16 cellular contexts compared by ENCODE assay signal in genomic region chr2:71702071-71702970, GRCh38.
DNase-seq lines count a peak whose midpoint lies in the region; ATAC-seq and TF ChIP-seq lines count a peak whose summit lies in the region.
"Had no signal": no experiment of that assay in that cellular context is flagged by ENCODE, and none has a peak within 500 bp of the region (broad histone marks: within the 10 kb centered on the region; RNA-seq: fewer than 3 reads in every experiment).

No MANE protein-coding gene starts in this region.

- H3K23ac ChIP-seq in IMR-90 (ENCODE audit: low read depth, low read length): no peak overlapping the region

- no peaks in the 10 kb centered on the region for H3K79me1 ChIP-seq in IMR-90 (ENCODE audit: low read depth in 1 of 2, low read length in 2 of 2)

- H3K4me2 ChIP-seq in IMR-90 (ENCODE audit: low read depth, low read length): no peak overlapping the region
- H3K4me2 ChIP-seq: PC-9 had no signal

- no peak overlapping the region for H2BK20ac ChIP-seq in IMR-90 (ENCODE audit: low read depth, low read length)

- intact Hi-C loops in IMR-90 (cut with micrococcal nuclease) (no loop called here), gastrocnemius medialis (cut with DNase I; ENCODE audit: low total_unique reads) (no loop called here)

- no peak overlapping the region for H2BK15ac ChIP-seq in IMR-90 (ENCODE audit: low read depth, low read length)

- H4K91ac ChIP-seq in IMR-90 (ENCODE audit: insufficient read depth, low read depth, low read length): no peak overlapping the region

- H3K14ac ChIP-seq in IMR-90 (replicated peaks; ENCODE audit: low read depth, low read length): no peak overlapping the region

- TF ChIP-seq CTCF in IMR-90 (conservative IDR thresholded peaks at IDR 0.05; ENCODE audit: low read depth, low read length) (no peak), VCaP (conservative IDR thresholded peaks at IDR 0.05) (no peak), gastrocnemius medialis (IDR thresholded peaks at IDR 0.05 in 4 of 5, conservative IDR thresholded peaks at IDR 0.05 in 1 of 5) (peak in 1 of 5 experiments; percentile 14)

- H3K9ac ChIP-seq in IMR-90 (ENCODE audit: low read depth, low read length): no peak overlapping the region

- H3K4me3 ChIP-seq in IMR-90 (ENCODE audit: insufficient read depth, low read depth, low read length) (no peak overlapping the region), gastrocnemius medialis (no peak overlapping the region)
- H3K4me3 ChIP-seq: PC-9 had no signal

- H3K4me1 ChIP-seq in IMR-90 (ENCODE audit: control insufficient read depth, insufficient read depth, low read length): 0 out of 2 replicates have a peak, but pooled peaks cover 2% of the 10 kb centered on the region
- peaks cover 64 to 72% of the 10 kb centered on the region in 2 donors for H3K4me1 ChIP-seq in gastrocnemius medialis

- H3K27ac ChIP-seq in IMR-90 (ENCODE audit: insufficient read depth, low read length) (no peak overlapping the region), VCaP (peak overlapping the region; percentile 84; the same call in 1 of the 2 replicates), gastrocnemius medialis (peak overlapping the region in 3 of 4 donors; percentile 92 to 98 (median 95))
- H3K27ac ChIP-seq: PC-9 had no signal

- H2BK5ac ChIP-seq in IMR-90 (ENCODE audit: low read depth, low read length, poor library complexity, severe bottlenecking): no peak overlapping the region

- in situ Hi-C loops in IMR-90 (cut with MboI; ENCODE audit: low sequenced_read_pairs) (no loop called here), gastrocnemius medialis (cut with MboI; ENCODE audit: low sequenced_read_pairs in 4 of 4) (no loop called here), ACHN (cut with HindIII; ENCODE audit: low pct_ligation_motif_present, low pct_unique_long_range_greater_than_20kb, low sequenced_read_pairs) (no loop called here)

- no peak overlapping the region for H2BK120ac ChIP-seq in IMR-90 (ENCODE audit: low read depth, low read length)

- H4K20me1 ChIP-seq in IMR-90 (ENCODE audit: insufficient read depth, low read length): no peaks in the 10 kb centered on the region

- H3K27me3 ChIP-seq in IMR-90 (ENCODE audit: control insufficient read depth, insufficient read depth, low read length) (peaks cover 55% of the 10 kb centered on the region), gastrocnemius medialis (no peaks in the 10 kb centered on the region)

- 38% methylated on average over 7 of the region's 15 CpGs; no CpG with 5 or more reads in 1 of the 2 experiments for WGBS in IMR-90 (ENCODE audit: extremely low coverage in 2 of 2, insufficient read length in 1 of 2), 2 experiments

- no peak overlapping the region for H2AK5ac ChIP-seq in IMR-90 (ENCODE audit: low read depth, low read length)

- no peaks in the 10 kb centered on the region for H3K36me3 ChIP-seq in IMR-90 (ENCODE audit: control insufficient read depth, insufficient read depth, low read length)
- H3K36me3 ChIP-seq in gastrocnemius medialis: no peaks in the 10 kb centered on the region

- H2AK9ac ChIP-seq in IMR-90 (replicated peaks; ENCODE audit: low read depth, low read length, poor library complexity): peak overlapping the region; percentile 69

- POLR2A ChIA-PET in IMR-90 (lab: Charles Lee; ENCODE audit: unreplicated experiment): no interaction called here

- DNase-seq in IMR-90: no peak
- DNase-seq in mesenteric fat pad (ENCODE audit: low spot score): peak; percentile 84
- peak in 1 of 2 donors; percentile 10 for DNase-seq in gastrocnemius medialis
- no peak for DNase-seq in ACHN
- DNase-seq in islet precursor cell: no peak
- DNase-seq: CD8-positive, alpha-beta memory T cell; Karpas-422; MM.1S; NCI-H1105; NCI-H1694 treated with DMSO at 0.1 percent for 48 hours; NCI-H345; PC-9; SHP77 had no signal

- TF ChIP-seq POLR2A in IMR-90 (IDR thresholded peaks at IDR 0.05; ENCODE audit: low read depth, low read length) (no peak), gastrocnemius medialis (IDR thresholded peaks at IDR 0.05) (no peak)

- no peak overlapping the region for H3K18ac ChIP-seq in IMR-90 (ENCODE audit: low read depth, low read length)

- no peak overlapping the region for H3K56ac ChIP-seq in IMR-90 (ENCODE audit: extremely low read depth, insufficient read depth, low read length)

- no peak for ATAC-seq in IMR-90 (ENCODE audit: low read depth)
- no peak for ATAC-seq in gastrocnemius medialis
- no peak for ATAC-seq in HG03097 (IDR thresholded peaks at IDR 0.05; ENCODE audit: low FRiP score, unreplicated experiment)
- ATAC-seq in GM19328 (IDR thresholded peaks at IDR 0.05; ENCODE audit: unreplicated experiment): no peak

- dilution Hi-C loops in IMR-90 (cut with HindIII; ENCODE audit: low sequenced_read_pairs, unreplicated experiment): no loop called here

- no peaks in the 10 kb centered on the region for H3K9me1 ChIP-seq in IMR-90 (ENCODE audit: insufficient read depth, low read length)

- no peak for TF ChIP-seq RAD21 in IMR-90 (IDR thresholded peaks at IDR 0.05; ENCODE audit: low read length)

- CTCF ChIA-PET in IMR-90 (lab: Yijun Ruan, JAX): no interaction called here

- H3K4ac ChIP-seq in IMR-90 (ENCODE audit: low read depth, low read length): no peak overlapping the region

- no peak overlapping the region for H4K8ac ChIP-seq in IMR-90 (ENCODE audit: low read depth in 2 of 2, low read length in 2 of 2)

- no peak overlapping the region for H4K5ac ChIP-seq in IMR-90 (ENCODE audit: low read depth, low read length)

- H3K9me3 ChIP-seq in IMR-90 (ENCODE audit: control insufficient read depth, insufficient read depth, low read length) (no peaks in the 10 kb centered on the region; the same call in 1 of the 2 replicates), gastrocnemius medialis (no peaks in the 10 kb centered on the region)

- H2AFZ ChIP-seq in IMR-90 (replicated peaks; ENCODE audit: low read length, poor library complexity): no peak overlapping the region
- H2AFZ ChIP-seq: PC-9 had no signal

- BruUV-seq in IMR-90 (replicated peaks; lab: Mats Ljungman, UMichigan): no TSS peak

TF ChIP-seq in IMR-90, 13 proteins besides CTCF, POLR2A, EP300 and RAD21:
- TF ChIP-seq ELK1 (IDR thresholded peaks at IDR 0.05; ENCODE audit: borderline replicate concordance, low read depth, low read length): no peak
- TF ChIP-seq CHD1 (IDR thresholded peaks at IDR 0.05; ENCODE audit: low read depth, low read length): no peak
- TF ChIP-seq MAFK (IDR thresholded peaks at IDR 0.05; ENCODE audit: low read depth, low read length): no peak
- no peak for TF ChIP-seq MXI1 (IDR thresholded peaks at IDR 0.05; ENCODE audit: borderline replicate concordance, low read depth, low read length)
- TF ChIP-seq MAZ (IDR thresholded peaks at IDR 0.05; ENCODE audit: borderline replicate concordance, low read depth, low read length): no peak
- TF ChIP-seq NFE2L2 (IDR thresholded peaks at IDR 0.05; ENCODE audit: low read depth, low read length): no peak
- no peak for TF ChIP-seq RFX5 (IDR thresholded peaks at IDR 0.05; ENCODE audit: low read depth, low read length)
